ENCODE assay signal across 24 cellular contexts in the genomic region with DNA sequence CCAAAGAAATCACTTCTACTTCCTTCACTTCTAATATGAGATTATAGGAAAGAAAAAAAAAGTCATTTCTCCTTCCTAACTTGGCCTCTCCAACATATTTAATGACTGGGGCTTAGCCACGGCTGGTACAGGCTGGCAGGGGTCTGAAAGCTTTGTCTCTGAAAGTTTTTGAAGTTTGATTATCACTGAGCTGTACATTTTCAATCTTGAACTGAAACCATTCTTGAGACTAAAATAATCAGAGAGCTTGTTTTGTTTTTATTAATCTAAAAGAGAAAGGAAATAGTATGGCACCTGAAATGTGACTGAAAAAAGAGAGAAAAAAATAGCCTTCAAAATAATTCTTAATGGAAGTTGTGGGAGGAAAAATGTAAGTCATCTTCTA. TPM values are rescaled to one million over a fixed set of nuclear protein-coding genes. Genes with fewer than 3 reads are reported as not detected.
DNase-seq lines count a peak whose midpoint lies in the region; ATAC-seq, FAIRE-seq and TF ChIP-seq lines count a peak whose summit lies in the region.
"Had no signal": no experiment of that assay in that cellular context is flagged by ENCODE, and none has a peak within 500 bp of the region (broad histone marks: within the 10 kb centered on the region; RNA-seq: fewer than 3 reads in every experiment).

No MANE protein-coding gene starts in this region.

- POLR2A ChIA-PET in GM12878 (lab: Charles Lee), result no interaction called here

- peak overlapping the region; percentile 24; the same call in 1 of the 2 replicates for H3K27ac ChIP-seq in GM12878 (ENCODE audit: control insufficient read depth, insufficient read depth)
- no peak overlapping the region for H3K27ac ChIP-seq in small intestine (ENCODE audit: low read depth in 1 of 2, low read length in 1 of 2)
- no peak overlapping the region for H3K27ac ChIP-seq in psoas muscle
- H3K27ac ChIP-seq: right lobe of liver had no signal

- no peak for TF ChIP-seq EP300 in GM12878 (IDR thresholded peaks at IDR 0.05; ENCODE audit: borderline replicate concordance in 1 of 2, control insufficient read depth in 1 of 2, low read depth in 2 of 2, low read length in 2 of 2)

- TF ChIP-seq CTCF in GM12878 (IDR thresholded peaks at IDR 0.05 in 2 of 3, conservative IDR thresholded peaks at IDR 0.05 in 1 of 3; ENCODE audit: control insufficient read depth in 2 of 3, extremely low read depth in 1 of 3, insufficient read depth in 1 of 3, low read depth in 3 of 3, low read length in 3 of 3) (no peak), psoas muscle (IDR thresholded peaks at IDR 0.05) (no peak)

- no peaks in the 10 kb centered on the region for H3K36me3 ChIP-seq in GM12878 (ENCODE audit: control insufficient read depth in 2 of 2, insufficient read depth in 2 of 2, low read length in 1 of 2)
- H3K36me3 ChIP-seq in small intestine (ENCODE audit: control insufficient read depth in 2 of 2, insufficient read depth in 2 of 2, low read length in 2 of 2), result no peaks in the 10 kb centered on the region
- no peaks in the 10 kb centered on the region for H3K36me3 ChIP-seq in psoas muscle (ENCODE audit: insufficient read depth in 1 of 2, low read depth in 1 of 2)
- H3K36me3 ChIP-seq: right lobe of liver had no signal

- H3K27me3 ChIP-seq in GM12878 (replicated peaks in 1 of 2; ENCODE audit: control insufficient read depth in 2 of 2, insufficient read depth in 2 of 2, low read length in 1 of 2), result no peaks in the 10 kb centered on the region
- H3K27me3 ChIP-seq in small intestine (ENCODE audit: control insufficient read depth in 2 of 2, insufficient read depth in 2 of 2, low read length in 2 of 2), result no peaks in the 10 kb centered on the region
- no peaks in the 10 kb centered on the region for H3K27me3 ChIP-seq in psoas muscle (ENCODE audit: insufficient read depth in 3 of 3, low read length in 2 of 3)
- H3K27me3 ChIP-seq: right lobe of liver had no signal

- TF ChIP-seq POLR2A in GM12878 (IDR thresholded peaks at IDR 0.05; ENCODE audit: low read depth, low read length), result no peak

- H3K9me3 ChIP-seq in GM12878 (replicated peaks; ENCODE audit: control insufficient read depth, insufficient read depth, low read length) (peaks cover 3% of the 10 kb centered on the region; the same call in 2 of the 3 replicates), small intestine (ENCODE audit: control insufficient read depth, low read depth) (no peaks in the 10 kb centered on the region), psoas muscle (no peaks in the 10 kb centered on the region)
- H3K9me3 ChIP-seq: right lobe of liver had no signal

- peak overlapping the region; percentile 44; the same call in 1 of the 2 replicates for H3K4me2 ChIP-seq in GM12878 (ENCODE audit: control insufficient read depth, insufficient read depth)

- DNase-seq in GM12878 (ENCODE audit: low read depth, low spot score) (no peak), small intestine (no peak), RCC 7860 (ENCODE audit: low spot score) (no peak), psoas muscle (no peak)
- DNase-seq in central memory CD4-positive, alpha-beta T cell, result no peak
- DNase-seq: activated CD4-positive, alpha-beta T cell treated with anti-CD3 and anti-CD28 coated beads for 4 hours; activated naive CD8-positive, alpha-beta T cell treated with anti-CD3 and anti-CD28 coated beads, Interleukin-2, amount 10 ng/mL, durations not matched to agents 7 days and 5 days; head of caudate nucleus; NCI-H1092 treated with DMSO at 0.1 percent for 48 hours; NCI-H510A; right lobe of liver; SHP77; stimulated activated naive CD4-positive, alpha-beta T cell had no signal

- CTCF ChIA-PET in GM12878 (lab: Yijun Ruan, JAX), result interaction anchor here (0.5 to 1.5 kb wide), 3 partner anchors 24 to 171 kb away, joined by 3 read pairs; no protein-coding TSS in a partner anchor

- H3K4me1 ChIP-seq in GM12878 (ENCODE audit: control insufficient read depth, insufficient read depth, low read length), result peaks cover 9% of the 10 kb centered on the region
- H3K4me1 ChIP-seq in small intestine (ENCODE audit: control insufficient read depth in 2 of 2, insufficient read depth in 1 of 2, low read depth in 1 of 2, low read length in 1 of 2), result no peaks in the 10 kb centered on the region
- no peaks in the 10 kb centered on the region for H3K4me1 ChIP-seq in psoas muscle
- H3K4me1 ChIP-seq: right lobe of liver had no signal

- 6% methylated on average over 1 of the region's 1 CpG for WGBS in GM12878 (ENCODE audit: insufficient coverage, insufficient replicate concordance, low lambda C conversion rate, missing lambda C conversion rate)
- 52 to 64% (median 64%) methylated on average over 1 of the region's 1 CpG for WGBS in small intestine, 3 donors
- 33 to 37% (median 35%) methylated on average over 1 of the region's 1 CpG for WGBS in psoas muscle, 3 donors

- in situ Hi-C loops in GM12878 (cut with MboI), result no loop called here

- H4K20me1 ChIP-seq in GM12878 (ENCODE audit: control insufficient read depth, insufficient read depth), result no peaks in the 10 kb centered on the region

- H2AFZ ChIP-seq in GM12878 (ENCODE audit: control insufficient read depth, low read depth, low read length), result no peak overlapping the region; the same call in 1 of the 2 replicates

- FAIRE-seq in GM12878 (lab: Jason Lieb, UNC) (no peak), small intestine (lab: Jason Lieb, UNC) (no peak), RCC 7860 (lab: Jason Lieb, UNC) (no peak)
- FAIRE-seq: G401.6, TTC549 had no signal

- no TSS peak for BruUV-seq in GM12878 (replicated peaks; lab: Mats Ljungman, UMichigan)

- SMC1A ChIA-PET in GM12878 (lab: Charles Lee; ENCODE audit: uncharacterized antibody, unreplicated experiment), result interaction anchor here (0.6 to 1.6 kb wide), 2 partner anchors 12 to 1482 kb away, joined by 3 to 5 read pairs; no protein-coding TSS in a partner anchor

- peak overlapping the region; percentile 16; the same call in 1 of the 2 replicates for H3K9ac ChIP-seq in GM12878 (ENCODE audit: control insufficient read depth, insufficient read depth, low read length)

- RAD21 ChIA-PET in GM12878 (lab: Charles Lee; ENCODE audit: unreplicated experiment), result no interaction called here

- H3K4me3 ChIP-seq in GM12878 (no peak overlapping the region), small intestine (ENCODE audit: low read depth in 1 of 2, low read length in 2 of 2) (no peak overlapping the region), psoas muscle (no peak overlapping the region)
- H3K4me3 ChIP-seq: lung, right lobe of liver had no signal

- TF ChIP-seq RAD21 in GM12878 (IDR thresholded peaks at IDR 0.05; ENCODE audit: insufficient read depth, low read depth, low read length), result no peak

- ATAC-seq in GM18867 (IDR thresholded peaks at IDR 0.05; ENCODE audit: unreplicated experiment) (peak; percentile 57), GM21390 (IDR thresholded peaks at IDR 0.05; ENCODE audit: unreplicated experiment) (peak; percentile 67), HG02884 (IDR thresholded peaks at IDR 0.05; ENCODE audit: unreplicated experiment) (peak; percentile 53), GM12878 (peak; percentile 44; the same call in 2 of the 3 replicates), psoas muscle (no peak)
- ATAC-seq: right lobe of liver had no signal

- no peaks in the 10 kb centered on the region for H3K79me2 ChIP-seq in GM12878 (ENCODE audit: control insufficient read depth, insufficient read depth, low read length)

- intact Hi-C loops in GM12878 (cut with micrococcal nuclease; ENCODE audit: unreplicated experiment), result no loop called here
- intact Hi-C loops in psoas muscle (cut with DNase I), result no loop called here

TF ChIP-seq in GM12878, 131 proteins besides CTCF, POLR2A, EP300 and RAD21 (continues in another document):
- TF ChIP-seq CEBPB (IDR thresholded peaks at IDR 0.05; ENCODE audit: borderline replicate concordance in 1 of 2, low read depth in 2 of 2, low read length in 2 of 2) (no peak), SMC3 (IDR thresholded peaks at IDR 0.05; ENCODE audit: borderline replicate concordance, low read length) (no peak), SUPT20H (IDR thresholded peaks at IDR 0.05; ENCODE audit: borderline replicate concordance, control insufficient read depth, low read depth, low read length) (no peak)

RNA-seq across cellular contexts. Expression of gene KRTAP19-8, which starts 3.8 kb away (rescaled TPM):
- not detected in 2 replicates for total RNA-seq in GM12878 (2013; cell fraction: nucleolus; rRNA removed)
- total RNA-seq in GM12878 (2014; rRNA removed), result not detected in 2 replicates
- not detected in 2 replicates for total RNA-seq in GM12878 (2014; rRNA removed; fragmentation: Illumina TruSeq; extraction: Trizol)
- total RNA-seq in GM12878 (2021), result not detected in 2 replicates
- polyA plus RNA-seq in GM12878 (2011; ENCODE audit: low read depth), result not detected
- not detected in 2 replicates for polyA plus RNA-seq in GM12878 (2011; rRNA removed)
- polyA plus RNA-seq in GM12878 (2011; cell fraction: cytosol; rRNA removed), result not detected in 2 replicates
- not detected in 2 replicates for polyA plus RNA-seq in GM12878 (2011; cell fraction: nucleus; rRNA removed)
- not detected in 2 replicates for polyA plus RNA-seq in GM12878 (2012)
- not detected in 2 replicates for polyA plus RNA-seq in GM12878 (2014; fragmentation: Illumina TruSeq; extraction: Trizol)
- polyA plus RNA-seq in GM12878 (2014; fragmentation: Nextera tagmentation; extraction: Ambion mirVana), result not detected
- not detected in 2 replicates for polyA plus RNA-seq in GM12878 (2014; rRNA removed)
- not detected for polyA plus RNA-seq in GM12878 (2016; fragmentation: Nextera tagmentation; extraction: Ambion mirVana)
- not detected in 2 replicates for polyA minus RNA-seq in GM12878 (2011; rRNA and poly(A)+ RNA removed)
- not detected in 2 replicates for polyA minus RNA-seq in GM12878 (2011; cell fraction: cytosol; rRNA and poly(A)+ RNA removed)
- polyA minus RNA-seq in GM12878 (2011; cell fraction: nucleus; rRNA and poly(A)+ RNA removed), result not detected in 2 replicates
- polyA plus RNA-seq in small intestine, result not detected
- not detected for total RNA-seq in psoas muscle
- not detected for polyA plus RNA-seq in psoas muscle
- total RNA-seq: activated naive CD8-positive, alpha-beta T cell treated with anti-CD3 and anti-CD28 coated beads, Interleukin-2, amount 10 ng/mL, durations not matched to agents 7 days and 5 days; activated T-helper 2 cell treated with anti-CD3 and anti-CD28 coated beads, Interferon-gamma antibody, Interleukin-2, Interleukin-4, amounts not matched to agents 10 μg/mL and 5 μg/mL and 100 μg/mL, durations not matched to agents 14 hours and 24 hours and 36 hours; endodermal cell; HT-29; lung; osteoblast; right lobe of liver had no signal
- polyA plus RNA-seq: lung, thymus had no signal

Comparison
In these comparisons a context has a peak if more than half of its experiments do, and no peak if none do; other contexts are left out.
1. ATAC-seq: peak in GM18867 (single experiment), GM21390 (single experiment), HG02884 (single experiment) and GM12878 (single experiment); none in psoas muscle (0 of 4).